ENCODE assay signal across 1 cellular context in genomic region chr13:112888238-112889111, GRCh38.
TF ChIP-seq lines count a peak whose summit lies in the region.

No MANE protein-coding gene starts in this region.

TF ChIP-seq in HepG2, 621 proteins besides CTCF, POLR2A, EP300 and RAD21 (continued from another document):
- TF ChIP-seq HDAC1 (CRISPR knock-in tag; IDR thresholded peaks at IDR 0.05) = peak; percentile 22; the same call in 1 of the 2 replicates
- TF ChIP-seq ZNF670 (CRISPR knock-in tag; IDR thresholded peaks at IDR 0.05; ENCODE audit: borderline replicate concordance) = no peak
- no peak for TF ChIP-seq ZFP36L2 (CRISPR knock-in tag; IDR thresholded peaks at IDR 0.05)
- TF ChIP-seq KLF11 (CRISPR knock-in tag; IDR thresholded peaks at IDR 0.05) = no peak
- no peak for TF ChIP-seq ZNF879 (CRISPR knock-in tag; IDR thresholded peaks at IDR 0.05)
- 0 out of 2 replicates have a peak, but pooled peaks have one; percentile 53 for TF ChIP-seq ZNF724P (CRISPR knock-in tag; IDR thresholded peaks at IDR 0.05; ENCODE audit: borderline replicate concordance)
- TF ChIP-seq NFYC (CRISPR knock-in tag; IDR thresholded peaks at IDR 0.05) = no peak
- TF ChIP-seq AGO2 (optimal IDR thresholded peaks at IDR 0.05; ENCODE audit: low read depth, low read length) = no peak
- no peak for TF ChIP-seq ZFP37 (CRISPR knock-in tag; IDR thresholded peaks at IDR 0.05; ENCODE audit: borderline replicate concordance)
- no peak for TF ChIP-seq ZNF121 (CRISPR knock-in tag; IDR thresholded peaks at IDR 0.05)
- TF ChIP-seq HOXA7 (CRISPR knock-in tag; IDR thresholded peaks at IDR 0.05) = no peak
- TF ChIP-seq REL (CRISPR knock-in tag; conservative IDR thresholded peaks at IDR 0.05) = no peak
- no peak for TF ChIP-seq THYN1 (CRISPR knock-in tag; IDR thresholded peaks at IDR 0.05; ENCODE audit: borderline replicate concordance, low read depth)
- TF ChIP-seq HOXA3 (CRISPR knock-in tag; IDR thresholded peaks at IDR 0.05) = 0 out of 2 replicates have a peak, but pooled peaks have one; percentile 41
- TF ChIP-seq, protein P1, sequence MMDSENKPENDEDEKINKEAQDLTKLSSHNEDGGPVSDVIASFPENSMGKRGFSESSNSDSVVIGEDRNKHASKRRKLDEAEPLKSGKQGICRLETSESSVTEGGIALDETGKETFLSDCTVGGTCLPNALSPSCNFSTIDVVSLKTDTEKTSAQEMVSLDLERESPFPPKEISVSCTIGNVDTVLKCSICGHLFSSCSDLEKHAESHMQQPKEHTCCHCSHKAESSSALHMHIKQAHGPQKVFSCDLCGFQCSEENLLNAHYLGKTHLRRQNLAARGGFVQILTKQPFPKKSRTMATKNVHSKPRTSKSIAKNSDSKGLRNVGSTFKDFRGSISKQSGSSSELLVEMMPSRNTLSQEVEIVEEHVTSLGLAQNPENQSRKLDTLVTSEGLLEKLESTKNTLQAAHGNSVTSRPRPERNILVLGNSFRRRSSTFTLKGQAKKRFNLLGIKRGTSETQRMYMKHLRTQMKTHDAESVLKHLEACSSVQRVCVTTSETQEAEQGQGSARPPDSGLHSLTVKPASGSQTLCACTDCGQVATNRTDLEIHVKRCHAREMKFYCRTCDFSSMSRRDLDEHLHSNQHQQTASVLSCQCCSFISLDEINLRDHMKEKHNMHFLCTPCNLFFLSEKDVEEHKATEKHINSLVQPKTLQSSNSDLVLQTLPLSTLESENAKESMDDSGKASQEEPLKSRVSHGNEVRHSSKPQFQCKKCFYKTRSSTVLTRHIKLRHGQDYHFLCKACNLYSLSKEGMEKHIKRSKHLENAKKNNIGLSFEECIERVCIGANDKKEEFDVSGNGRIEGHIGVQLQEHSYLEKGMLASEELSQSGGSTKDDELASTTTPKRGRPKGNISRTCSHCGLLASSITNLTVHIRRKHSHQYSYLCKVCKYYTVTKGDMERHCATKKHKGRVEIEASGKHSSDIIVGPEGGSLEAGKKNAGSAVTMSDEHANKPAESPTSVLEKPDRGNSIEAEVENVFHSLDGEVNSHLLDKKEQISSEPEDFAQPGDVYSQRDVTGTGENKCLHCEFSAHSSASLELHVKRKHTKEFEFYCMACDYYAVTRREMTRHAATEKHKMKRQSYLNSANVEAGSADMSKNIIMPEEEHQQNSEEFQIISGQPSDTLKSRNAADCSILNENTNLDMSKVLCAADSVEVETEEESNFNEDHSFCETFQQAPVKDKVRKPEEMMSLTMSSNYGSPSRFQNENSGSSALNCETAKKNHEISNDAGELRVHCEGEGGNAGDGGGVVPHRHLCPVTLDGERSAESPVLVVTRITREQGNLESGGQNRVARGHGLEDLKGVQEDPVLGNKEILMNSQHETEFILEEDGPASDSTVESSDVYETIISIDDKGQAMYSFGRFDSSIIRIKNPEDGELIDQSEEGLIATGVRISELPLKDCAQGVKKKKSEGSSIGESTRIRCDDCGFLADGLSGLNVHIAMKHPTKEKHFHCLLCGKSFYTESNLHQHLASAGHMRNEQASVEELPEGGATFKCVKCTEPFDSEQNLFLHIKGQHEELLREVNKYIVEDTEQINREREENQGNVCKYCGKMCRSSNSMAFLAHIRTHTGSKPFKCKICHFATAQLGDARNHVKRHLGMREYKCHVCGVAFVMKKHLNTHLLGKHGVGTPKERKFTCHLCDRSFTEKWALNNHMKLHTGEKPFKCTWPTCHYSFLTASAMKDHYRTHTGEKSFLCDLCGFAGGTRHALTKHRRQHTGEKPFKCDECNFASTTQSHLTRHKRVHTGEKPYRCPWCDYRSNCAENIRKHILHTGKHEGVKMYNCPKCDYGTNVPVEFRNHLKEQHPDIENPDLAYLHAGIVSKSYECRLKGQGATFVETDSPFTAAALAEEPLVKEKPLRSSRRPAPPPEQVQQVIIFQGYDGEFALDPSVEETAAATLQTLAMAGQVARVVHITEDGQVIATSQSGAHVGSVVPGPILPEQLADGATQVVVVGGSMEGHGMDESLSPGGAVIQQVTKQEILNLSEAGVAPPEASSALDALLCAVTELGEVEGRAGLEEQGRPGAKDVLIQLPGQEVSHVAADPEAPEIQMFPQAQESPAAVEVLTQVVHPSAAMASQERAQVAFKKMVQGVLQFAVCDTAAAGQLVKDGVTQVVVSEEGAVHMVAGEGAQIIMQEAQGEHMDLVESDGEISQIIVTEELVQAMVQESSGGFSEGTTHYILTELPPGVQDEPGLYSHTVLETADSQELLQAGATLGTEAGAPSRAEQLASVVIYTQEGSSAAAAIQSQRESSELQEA (CRISPR knock-in tag; IDR thresholded peaks at IDR 0.05; ENCODE audit: not compliant biosample characterization) = no peak
- TF ChIP-seq, protein P2, sequence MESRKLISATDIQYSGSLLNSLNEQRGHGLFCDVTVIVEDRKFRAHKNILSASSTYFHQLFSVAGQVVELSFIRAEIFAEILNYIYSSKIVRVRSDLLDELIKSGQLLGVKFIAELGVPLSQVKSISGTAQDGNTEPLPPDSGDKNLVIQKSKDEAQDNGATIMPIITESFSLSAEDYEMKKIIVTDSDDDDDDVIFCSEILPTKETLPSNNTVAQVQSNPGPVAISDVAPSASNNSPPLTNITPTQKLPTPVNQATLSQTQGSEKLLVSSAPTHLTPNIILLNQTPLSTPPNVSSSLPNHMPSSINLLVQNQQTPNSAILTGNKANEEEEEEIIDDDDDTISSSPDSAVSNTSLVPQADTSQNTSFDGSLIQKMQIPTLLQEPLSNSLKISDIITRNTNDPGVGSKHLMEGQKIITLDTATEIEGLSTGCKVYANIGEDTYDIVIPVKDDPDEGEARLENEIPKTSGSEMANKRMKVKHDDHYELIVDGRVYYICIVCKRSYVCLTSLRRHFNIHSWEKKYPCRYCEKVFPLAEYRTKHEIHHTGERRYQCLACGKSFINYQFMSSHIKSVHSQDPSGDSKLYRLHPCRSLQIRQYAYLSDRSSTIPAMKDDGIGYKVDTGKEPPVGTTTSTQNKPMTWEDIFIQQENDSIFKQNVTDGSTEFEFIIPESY (CRISPR knock-in tag; IDR thresholded peaks at IDR 0.05) = peak; percentile 98
- TF ChIP-seq ZNF292 (CRISPR knock-in tag; IDR thresholded peaks at IDR 0.05; ENCODE audit: borderline replicate concordance, low read depth) = 0 out of 2 replicates have a peak, but pooled peaks have one; percentile 26
- no peak for TF ChIP-seq MLLT10 (CRISPR knock-in tag; IDR thresholded peaks at IDR 0.05)
- TF ChIP-seq POGK (CRISPR knock-in tag; conservative IDR thresholded peaks at IDR 0.05) = peak; percentile 56; the same call in 1 of the 2 replicates
- no peak for TF ChIP-seq ZBTB3 (CRISPR knock-in tag; IDR thresholded peaks at IDR 0.05; ENCODE audit: borderline replicate concordance, low read depth)
- no peak for TF ChIP-seq MTA3 (CRISPR knock-in tag; IDR thresholded peaks at IDR 0.05)
- TF ChIP-seq, protein P3, sequence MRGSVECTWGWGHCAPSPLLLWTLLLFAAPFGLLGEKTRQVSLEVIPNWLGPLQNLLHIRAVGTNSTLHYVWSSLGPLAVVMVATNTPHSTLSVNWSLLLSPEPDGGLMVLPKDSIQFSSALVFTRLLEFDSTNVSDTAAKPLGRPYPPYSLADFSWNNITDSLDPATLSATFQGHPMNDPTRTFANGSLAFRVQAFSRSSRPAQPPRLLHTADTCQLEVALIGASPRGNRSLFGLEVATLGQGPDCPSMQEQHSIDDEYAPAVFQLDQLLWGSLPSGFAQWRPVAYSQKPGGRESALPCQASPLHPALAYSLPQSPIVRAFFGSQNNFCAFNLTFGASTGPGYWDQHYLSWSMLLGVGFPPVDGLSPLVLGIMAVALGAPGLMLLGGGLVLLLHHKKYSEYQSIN (CRISPR knock-in tag; IDR thresholded peaks at IDR 0.05; ENCODE audit: borderline replicate concordance) = no peak
- no peak for TF ChIP-seq PRDM4 (CRISPR knock-in tag; IDR thresholded peaks at IDR 0.05; ENCODE audit: borderline replicate concordance)
- no peak for TF ChIP-seq ZNF510 (CRISPR knock-in tag; IDR thresholded peaks at IDR 0.05; ENCODE audit: low read depth)
- no peak for TF ChIP-seq SRY (CRISPR knock-in tag; IDR thresholded peaks at IDR 0.05)
- no peak for TF ChIP-seq ZBTB38 (CRISPR knock-in tag; IDR thresholded peaks at IDR 0.05)
- peak; percentile 3 for TF ChIP-seq RBM22 (optimal IDR thresholded peaks at IDR 0.05; ENCODE audit: low read length)
- no peak for TF ChIP-seq SP4 (CRISPR knock-in tag; IDR thresholded peaks at IDR 0.05)
- TF ChIP-seq, protein P4, sequence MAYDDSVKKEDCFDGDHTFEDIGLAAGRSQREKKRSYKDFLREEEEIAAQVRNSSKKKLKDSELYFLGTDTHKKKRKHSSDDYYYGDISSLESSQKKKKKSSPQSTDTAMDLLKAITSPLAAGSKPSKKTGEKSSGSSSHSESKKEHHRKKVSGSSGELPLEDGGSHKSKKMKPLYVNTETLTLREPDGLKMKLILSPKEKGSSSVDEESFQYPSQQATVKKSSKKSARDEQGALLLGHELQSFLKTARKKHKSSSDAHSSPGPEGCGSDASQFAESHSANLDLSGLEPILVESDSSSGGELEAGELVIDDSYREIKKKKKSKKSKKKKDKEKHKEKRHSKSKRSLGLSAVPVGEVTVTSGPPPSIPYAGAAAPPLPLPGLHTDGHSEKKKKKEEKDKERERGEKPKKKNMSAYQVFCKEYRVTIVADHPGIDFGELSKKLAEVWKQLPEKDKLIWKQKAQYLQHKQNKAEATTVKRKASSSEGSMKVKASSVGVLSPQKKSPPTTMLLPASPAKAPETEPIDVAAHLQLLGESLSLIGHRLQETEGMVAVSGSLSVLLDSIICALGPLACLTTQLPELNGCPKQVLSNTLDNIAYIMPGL (CRISPR knock-in tag; IDR thresholded peaks at IDR 0.05; ENCODE audit: borderline replicate concordance in 1 of 2, low read depth in 1 of 2) = no peak
- TF ChIP-seq JUN (CRISPR knock-in tag; IDR thresholded peaks at IDR 0.05) = no peak
- no peak for TF ChIP-seq MIER2 (CRISPR knock-in tag; IDR thresholded peaks at IDR 0.05)
- TF ChIP-seq ZNF484 (CRISPR knock-in tag; IDR thresholded peaks at IDR 0.05; ENCODE audit: borderline replicate concordance, low read depth) = no peak
